8 cellular contexts compared by ENCODE assay signal in the genomic region with DNA sequence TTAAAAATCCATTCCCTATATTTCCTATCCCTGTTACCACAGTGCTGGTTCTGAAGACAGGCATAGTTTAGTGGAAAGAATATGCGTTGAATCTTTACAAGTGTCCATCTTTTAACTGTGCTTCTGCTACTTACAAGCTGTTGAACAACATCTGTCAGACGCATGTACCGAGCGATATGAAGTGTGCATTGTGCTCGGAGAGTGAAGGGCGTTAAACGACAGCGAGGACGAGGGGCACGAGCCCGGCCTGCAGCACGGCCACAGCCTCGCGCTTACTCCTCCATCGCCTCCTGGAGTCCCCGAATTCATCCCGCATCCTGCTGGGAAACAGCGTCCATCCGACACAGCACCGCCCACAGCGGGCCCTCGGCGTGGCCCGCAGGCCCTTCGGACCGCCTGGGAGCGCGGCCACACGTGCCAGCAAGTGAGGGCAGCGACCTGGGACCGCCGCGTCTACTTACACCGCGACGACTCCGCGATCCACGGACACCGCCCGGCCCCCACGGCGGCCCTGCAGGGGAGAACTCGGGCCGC. TPM values are rescaled to one million over a fixed set of nuclear protein-coding genes. Genes with fewer than 3 reads are reported as not detected.
A peak's percentile ranks its signal among the peaks of the same experiment; 100 is the strongest.
DNase-seq lines count a peak whose midpoint lies in the region; ATAC-seq and TF ChIP-seq lines count a peak whose summit lies in the region.

No MANE protein-coding gene starts in this region.

- H3K36me3 ChIP-seq in duodenal mucosa (ENCODE audit: control insufficient read depth in 1 of 2, insufficient read depth in 2 of 2, low read length in 2 of 2) (peaks cover 3 to 24% of the 10 kb centered on the region in 2 donors), urinary bladder (ENCODE audit: insufficient read depth) (no peaks in the 10 kb centered on the region)

- no peaks in the 10 kb centered on the region for H3K9me3 Mint-ChIP-seq in memory B cell

- no peak for DNase-seq in AG09309 (ENCODE audit: low read depth)
- peak; percentile 47 for DNase-seq in RPMI7951 (ENCODE audit: low read depth)
- DNase-seq in memory B cell (ENCODE audit: low spot score in 2 of 2): no peak
- DNase-seq in activated gamma-delta T cell treated with Interleukin-2 at 50 U/mL for 16 hours: no peak

- H3K4me1 ChIP-seq in duodenal mucosa (ENCODE audit: control insufficient read depth in 1 of 2, insufficient read depth in 2 of 2, low read length in 2 of 2) (peaks cover 19 to 28% of the 10 kb centered on the region in 2 donors), urinary bladder (ENCODE audit: insufficient read depth) (no peaks in the 10 kb centered on the region)

- H3K4me3 Mint-ChIP-seq in memory B cell: peak overlapping the region; percentile 83

- H3K4me1 Mint-ChIP-seq in memory B cell: peaks cover 35% of the 10 kb centered on the region

- H3K27me3 ChIP-seq in duodenal mucosa (ENCODE audit: control insufficient read depth in 1 of 2, insufficient read depth in 2 of 2, low read length in 2 of 2): no peaks in the 10 kb centered on the region

- peak overlapping the region; percentile 65 for H3K27ac Mint-ChIP-seq in memory B cell

- WGBS in urinary bladder: under 1% methylated on average over 45 of the region's 45 CpGs

- H3K27ac ChIP-seq in duodenal mucosa (ENCODE audit: low read depth, low read length): peak overlapping the region; percentile 98
- peak overlapping the region; percentile 97 for H3K27ac ChIP-seq in urinary bladder (ENCODE audit: low read depth)

- H3K27me3 Mint-ChIP-seq in memory B cell: no peaks in the 10 kb centered on the region

- H3K4me3 ChIP-seq in AG09309 (ENCODE audit: control insufficient read depth, low read depth, low read length) (peak overlapping the region; percentile 82), duodenal mucosa (ENCODE audit: low read depth in 1 of 2, low read length in 2 of 2) (peak overlapping the region; percentile 89), urinary bladder (ENCODE audit: low read depth, low read length) (peak overlapping the region; percentile 97)

- peak overlapping the region; percentile 81 to 96 for H3K9ac ChIP-seq in duodenal mucosa (ENCODE audit: low read depth in 1 of 2, low read length in 2 of 2)

- H3K9me3 ChIP-seq in duodenal mucosa (ENCODE audit: control insufficient read depth in 1 of 2, low read length in 2 of 2): no peaks in the 10 kb centered on the region

- peak; percentile 3 for ATAC-seq in GM18519 (IDR thresholded peaks at IDR 0.05; ENCODE audit: low FRiP score, unreplicated experiment)
- ATAC-seq in HG03103 (IDR thresholded peaks at IDR 0.05; ENCODE audit: low read depth, unreplicated experiment): peak; percentile 2
- ATAC-seq in memory B cell (ENCODE audit: low read depth): peak; percentile 5

- H3K36me3 Mint-ChIP-seq in memory B cell: peaks cover 5% of the 10 kb centered on the region

- peak; percentile 14 for TF ChIP-seq CTCF in AG09309 (IDR thresholded peaks at IDR 0.05; ENCODE audit: control insufficient read depth, insufficient read depth, low read depth, low read length, missing control alignments)

RNA-seq across cellular contexts. Expression of a gene that starts 0.5 kb away (rescaled TPM):
- 50.4 and 55.3 TPM in 2 replicates for total RNA-seq in RPMI7951 (2014; rRNA removed; shearing (Covaris generic))
- 70.4 TPM for total RNA-seq in urinary bladder
- 39.9 TPM for polyA plus RNA-seq in urinary bladder

RNA-seq across cellular contexts. Expression of a gene that starts 1.5 kb away (rescaled TPM):
- 69.4 and 72.4 TPM in 2 replicates for total RNA-seq in RPMI7951 (2014; rRNA removed; shearing (Covaris generic))
- total RNA-seq in urinary bladder: 83.0 TPM
- polyA plus RNA-seq in urinary bladder: 44.2 TPM

RNA-seq across cellular contexts. Expression of a gene that starts 49.5 kb away (rescaled TPM):
- total RNA-seq in RPMI7951 (2014; rRNA removed; shearing (Covaris generic)): not detected in 2 replicates
- not detected for total RNA-seq in urinary bladder
- not detected for polyA plus RNA-seq in urinary bladder
